In genomic region chr22:27149886-27150529, GRCh38 we compare ENCODE assay signal across 16 cellular contexts.
DNase-seq lines count a peak whose midpoint lies in the region; TF ChIP-seq lines count a peak whose summit lies in the region.
"Had no signal": no experiment of that assay in that cellular context is flagged by ENCODE, and none has a peak within 500 bp of the region (broad histone marks: within the 10 kb centered on the region; RNA-seq: fewer than 3 reads in every experiment).

No MANE protein-coding gene starts in this region.

- H3K27ac ChIP-seq in BLaER1 (no peak overlapping the region), neural cell (ENCODE audit: low read length) (no peak overlapping the region)

- TF ChIP-seq EP300 in neural cell (conservative IDR thresholded peaks at IDR 0.05; ENCODE audit: poor library complexity, severe bottlenecking): no peak

- H3K27me3 ChIP-seq in BLaER1 (no peaks in the 10 kb centered on the region), neural cell (ENCODE audit: insufficient read depth, low read depth, low read length) (no peaks in the 10 kb centered on the region)

- H3K9me2 ChIP-seq in neural cell (ENCODE audit: insufficient read depth, low read length): no peaks in the 10 kb centered on the region

- H3K4me1 ChIP-seq in BLaER1: peaks cover 22% of the 10 kb centered on the region

- H3K79me2 ChIP-seq in neural cell (replicated peaks; ENCODE audit: insufficient read depth, low read length): no peaks in the 10 kb centered on the region

- no peak for TF ChIP-seq RAD21 in neural cell (conservative IDR thresholded peaks at IDR 0.05)

- no peak overlapping the region for H3K9ac ChIP-seq in BLaER1
- H3K9ac ChIP-seq in neural cell (ENCODE audit: low read length): no peak overlapping the region

- peak overlapping the region; percentile 48 for H2AFZ ChIP-seq in neural cell (ENCODE audit: low read depth, low read length)

- no peak for TF ChIP-seq CTCF in neural cell (IDR thresholded peaks at IDR 0.05; ENCODE audit: poor library complexity, severe bottlenecking)

- H4K20me1 ChIP-seq in BLaER1 (no peaks in the 10 kb centered on the region), neural cell (ENCODE audit: insufficient read depth) (no peaks in the 10 kb centered on the region)

- DNase-seq in NOMO-1 treated with DMSO at 0.1 percent for 48 hours (lab: John Stamatoyannopoulos, UW; ENCODE audit: unreplicated experiment) (peak; percentile 42), fibroblast of gingiva (ENCODE audit: low read depth) (peak; percentile 13), RKO (ENCODE audit: low spot score) (no peak), NCI-H1417 (lab: John Stamatoyannopoulos, UW) (no peak), NCI-H1436 treated with DMSO at 0.1 percent for 48 hours (lab: John Stamatoyannopoulos, UW) (no peak)
- DNase-seq: activated CD8-positive, alpha-beta memory T cell treated with anti-CD3 and anti-CD28 coated beads for 24 hours; activated naive CD8-positive, alpha-beta T cell treated with anti-CD3 and anti-CD28 coated beads, Interleukin-2, amount 50 U/mL, for 24 hours; C1 segment of cervical spinal cord; cerebellar nuclear complex; NCI-H2107; NCI-H774; nucleus accumbens; stimulated activated CD4-positive, alpha-beta T cell treated with anti-CD3 and anti-CD28 coated beads, Interleukin-4, amount 100 ng/mL, for 1 hour; substantia nigra had no signal

- no peak overlapping the region for H3K4me3 ChIP-seq in BLaER1
- H3K4me3 ChIP-seq in neural cell (ENCODE audit: low read length): no peak overlapping the region

- H3F3A ChIP-seq in neural cell (ENCODE audit: insufficient read depth, low read length, poor library complexity, severe bottlenecking): no peaks in the 10 kb centered on the region

- H3K9me3 ChIP-seq in BLaER1 (no peaks in the 10 kb centered on the region; the same call in 1 of the 2 replicates), neural cell (ENCODE audit: low read length) (no peaks in the 10 kb centered on the region)

- H3K36me3 ChIP-seq in BLaER1 (no peaks in the 10 kb centered on the region), neural cell (ENCODE audit: insufficient read depth, low read length) (no peaks in the 10 kb centered on the region)

- H3K4me2 ChIP-seq in BLaER1 (peak overlapping the region; percentile 69), neural cell (ENCODE audit: low read length) (no peak overlapping the region)

TF ChIP-seq in neural cell, 6 proteins besides CTCF, POLR2A, EP300 and RAD21:
- TF ChIP-seq SMC3 (conservative IDR thresholded peaks at IDR 0.05; ENCODE audit: poor library complexity) (no peak), TAF1 (IDR thresholded peaks at IDR 0.05; ENCODE audit: low read depth) (no peak), REST (IDR thresholded peaks at IDR 0.05; ENCODE audit: borderline replicate concordance) (no peak), POLR2AphosphoS5 (IDR thresholded peaks at IDR 0.05) (no peak), MXI1 (conservative IDR thresholded peaks at IDR 0.05; ENCODE audit: poor library complexity, severe bottlenecking) (no peak), EZH2 (IDR thresholded peaks at IDR 0.05; ENCODE audit: borderline replicate concordance, insufficient read depth, low read length, poor library complexity, severe bottlenecking) (no peak)
TF ChIP-seq in neural cell: peak in this region for 0.

Comparison
In these comparisons a context has a peak if more than half of its experiments do, and no peak if none do; other contexts are left out.
1. DNase-seq: peak in NOMO-1 treated with DMSO at 0.1 percent for 48 hours (single experiment) and fibroblast of gingiva (single experiment); none in RKO (single experiment), NCI-H1417 (0 of 3) and NCI-H1436 treated with DMSO at 0.1 percent for 48 hours (single experiment).